ENCODE assay signal across 13 cellular contexts in genomic region chr1:156080598-156081173, GRCh38. TPM values are rescaled to one million over a fixed set of nuclear protein-coding genes. Genes with fewer than 3 reads are reported as not detected.
DNase-seq lines count a peak whose midpoint lies in the region; ATAC-seq and TF ChIP-seq lines count a peak whose summit lies in the region.
"Had no signal": no experiment of that assay in that cellular context is flagged by ENCODE, and none has a peak within 500 bp of the region (broad histone marks: within the 10 kb centered on the region; RNA-seq: fewer than 3 reads in every experiment).

No MANE protein-coding gene starts in this region.

- TF ChIP-seq CTCF in VCaP (conservative IDR thresholded peaks at IDR 0.05) (no peak), foreskin fibroblast (IDR thresholded peaks at IDR 0.05; ENCODE audit: low read depth, low read length) (no peak), GM13976 (IDR thresholded peaks at IDR 0.05; ENCODE audit: borderline replicate concordance, control extremely low read depth, extremely low read depth, insufficient read depth, missing control alignments) (no peak)

- peak overlapping the region; percentile 32 for H3K4me3 Mint-ChIP-seq in activated naive CD4-positive, alpha-beta T cell treated with anti-CD3 and anti-CD28 coated beads, Interleukin-2, amount 10 ng/mL, durations not matched to agents 7 days and 5 days
- peak overlapping the region; percentile 52 to 66 for H3K4me3 Mint-ChIP-seq in stimulated activated naive B cell treated with anti-CD40 and anti-IgM and Interleukin-4, amounts not matched to agents 10 μg/mL and 1 μg/mL and 100 μg/mL, for 72 hours

- no peak for DNase-seq in activated naive CD4-positive, alpha-beta T cell treated with anti-CD3 and anti-CD28 coated beads, Interleukin-2, amount 10 ng/mL, durations not matched to agents 7 days and 5 days
- no peak for DNase-seq in activated naive CD4-positive, alpha-beta T cell treated with Interleukin-2 at 50 U/mL for 16 hours
- DNase-seq in foreskin fibroblast: no peak
- DNase-seq in stimulated activated naive B cell treated with anti-CD40 and anti-IgM and Interleukin-4, amounts not matched to agents 10 μg/mL and 1 μg/mL and 100 μg/mL, for 72 hours: no peak
- no peak for DNase-seq in aorta
- no peak for DNase-seq in T1000 (lab: John Stamatoyannopoulos, UW)
- no peak for DNase-seq in GM13976 (ENCODE audit: low spot score)
- DNase-seq: C1 segment of cervical spinal cord, kidney, NCI-H748 treated with DMSO at 0.1 percent for 48 hours, tibial artery had no signal

- no peaks in the 10 kb centered on the region for H3K4me1 ChIP-seq in aorta (ENCODE audit: control insufficient read depth in 1 of 2, insufficient read depth in 2 of 2, low read length in 2 of 2)

- H3K36me3 Mint-ChIP-seq in activated naive CD4-positive, alpha-beta T cell treated with anti-CD3 and anti-CD28 coated beads, Interleukin-2, amount 10 ng/mL, durations not matched to agents 7 days and 5 days: no peaks in the 10 kb centered on the region
- H3K36me3 Mint-ChIP-seq in stimulated activated naive B cell treated with anti-CD40 and anti-IgM and Interleukin-4, amounts not matched to agents 10 μg/mL and 1 μg/mL and 100 μg/mL, for 72 hours: no peaks in the 10 kb centered on the region

- 64 to 71% methylated on average over 8 of the region's 8 CpGs for WGBS in aorta, 2 donors

- in situ Hi-C loops in GM13976 (cut with MboI; ENCODE audit: low sequenced_read_pairs, unreplicated experiment): no loop called here

- H3K27me3 Mint-ChIP-seq in activated naive CD4-positive, alpha-beta T cell treated with anti-CD3 and anti-CD28 coated beads, Interleukin-2, amount 10 ng/mL, durations not matched to agents 7 days and 5 days: peaks cover 98% of the 10 kb centered on the region
- H3K27me3 Mint-ChIP-seq in stimulated activated naive B cell treated with anti-CD40 and anti-IgM and Interleukin-4, amounts not matched to agents 10 μg/mL and 1 μg/mL and 100 μg/mL, for 72 hours: peaks cover 8 to 25% of the 10 kb centered on the region in 2 donors

- H3K4me1 Mint-ChIP-seq in activated naive CD4-positive, alpha-beta T cell treated with anti-CD3 and anti-CD28 coated beads, Interleukin-2, amount 10 ng/mL, durations not matched to agents 7 days and 5 days: peaks cover 9% of the 10 kb centered on the region
- peaks cover 21% of the 10 kb centered on the region in 2 donors for H3K4me1 Mint-ChIP-seq in stimulated activated naive B cell treated with anti-CD40 and anti-IgM and Interleukin-4, amounts not matched to agents 10 μg/mL and 1 μg/mL and 100 μg/mL, for 72 hours

- no peak for ATAC-seq in stimulated activated naive B cell treated with anti-CD40 and anti-IgM and Interleukin-4, amounts not matched to agents 10 μg/mL and 1 μg/mL and 100 μg/mL, for 72 hours (replicated peaks)
- no peak for ATAC-seq in aorta (ENCODE audit: low FRiP score)
- ATAC-seq: activated CD4-positive, CD25-positive, alpha-beta regulatory T cell treated with anti-CD3 and anti-CD28 coated beads, Interleukin-2, amount 50 U/mL, for 24 hours had no signal

- CTCF ChIA-PET in activated naive CD4-positive, alpha-beta T cell treated with anti-CD3 and anti-CD28 coated beads, Interleukin-2, amount 10 ng/mL, durations not matched to agents 7 days and 5 days (lab: Charles Lee): interaction anchor here (1.4 kb wide), 1 partner anchor 14 kb away, joined by 3 read pairs; no protein-coding TSS in a partner anchor

- H3K27ac ChIP-seq in VCaP: peak overlapping the region; percentile 66; the same call in 1 of the 2 replicates
- no peak overlapping the region for H3K27ac ChIP-seq in aorta (ENCODE audit: low read depth in 1 of 2, low read length in 2 of 2)
- H3K27ac ChIP-seq: tibial artery had no signal

- H3K27me3 ChIP-seq in aorta (ENCODE audit: control insufficient read depth in 1 of 2, insufficient read depth in 2 of 2, low read length in 1 of 2): no peaks in the 10 kb centered on the region

- intact Hi-C loops in aorta (cut with DNase I): no loop called here

- no peaks in the 10 kb centered on the region for H3K9me3 ChIP-seq in aorta (ENCODE audit: control insufficient read depth, low read length)
- H3K9me3 ChIP-seq: tibial artery had no signal

- no peak overlapping the region for H3K27ac Mint-ChIP-seq in activated naive CD4-positive, alpha-beta T cell treated with anti-CD3 and anti-CD28 coated beads, Interleukin-2, amount 10 ng/mL, durations not matched to agents 7 days and 5 days
- H3K27ac Mint-ChIP-seq in stimulated activated naive B cell treated with anti-CD40 and anti-IgM and Interleukin-4, amounts not matched to agents 10 μg/mL and 1 μg/mL and 100 μg/mL, for 72 hours: peak overlapping the region; percentile 87

- no peaks in the 10 kb centered on the region for H3K9me3 Mint-ChIP-seq in activated naive CD4-positive, alpha-beta T cell treated with anti-CD3 and anti-CD28 coated beads, Interleukin-2, amount 10 ng/mL, durations not matched to agents 7 days and 5 days
- no peaks in the 10 kb centered on the region for H3K9me3 Mint-ChIP-seq in stimulated activated naive B cell treated with anti-CD40 and anti-IgM and Interleukin-4, amounts not matched to agents 10 μg/mL and 1 μg/mL and 100 μg/mL, for 72 hours

- H3K36me3 ChIP-seq in aorta (ENCODE audit: control insufficient read depth in 1 of 2, insufficient read depth in 2 of 2, low read length in 1 of 2): no peaks in the 10 kb centered on the region
- H3K36me3 ChIP-seq: tibial artery had no signal

- H3K4me3 ChIP-seq in foreskin fibroblast (ENCODE audit: low read depth in 1 of 2, low read length in 2 of 2) (peak overlapping the region; percentile 53 to 81), aorta (ENCODE audit: low read length in 2 of 2) (no peak overlapping the region)
- H3K4me3 ChIP-seq: tibial artery had no signal

RNA-seq across cellular contexts. Expression of gene MEX3A, which starts 1.6 kb away (rescaled TPM):
- 1 to 10 TPM; 1.2 to 1.6 TPM for total RNA-seq in aorta
- under 1 TPM; 0.03 to 0.13 TPM for polyA plus RNA-seq in aorta

RNA-seq across cellular contexts. Expression of gene RAB25, which starts 19.7 kb away (rescaled TPM):
- total RNA-seq in aorta: not detected
- 10 to 100 TPM in 1 of 2 donors, 1 to 10 TPM in 1; 1.5 to 32.4 TPM for polyA plus RNA-seq in aorta

RNA-seq across cellular contexts. Expression of gene LAMTOR2, which starts 26.1 kb away (rescaled TPM):
- 10 to 100 TPM; 31.6 to 41.2 TPM for total RNA-seq in aorta
- 100 to 1,000 TPM in 1 of 2 donors, 10 to 100 TPM in 1; 78.3 to 129 TPM for polyA plus RNA-seq in aorta

RNA-seq across cellular contexts. Expression of gene UBQLN4, which starts 27.1 kb away (rescaled TPM):
- 10 to 100 TPM; 23.8 to 25.7 TPM for total RNA-seq in aorta
- polyA plus RNA-seq in aorta: 10 to 100 TPM; 14.5 to 16.0 TPM

RNA-seq across cellular contexts. Expression of gene LMNA, which starts 33.8 kb away (rescaled TPM):
- total RNA-seq in aorta: 1,000 to 10,000 TPM in 1 of 2 donors, 100 to 1,000 TPM in 1; 497 to 1,067 TPM
- 100 to 1,000 TPM in 1 of 2 donors, 10 to 100 TPM in 1; 94.3 to 378 TPM for polyA plus RNA-seq in aorta

Comparison
In these comparisons a context has a peak if more than half of its experiments do, and no peak if none do; other contexts are left out.
1. H3K4me3 ChIP-seq: peak in foreskin fibroblast (2 of 2); none in aorta (0 of 2).